9 cellular contexts compared by ENCODE assay signal in the genomic region with DNA sequence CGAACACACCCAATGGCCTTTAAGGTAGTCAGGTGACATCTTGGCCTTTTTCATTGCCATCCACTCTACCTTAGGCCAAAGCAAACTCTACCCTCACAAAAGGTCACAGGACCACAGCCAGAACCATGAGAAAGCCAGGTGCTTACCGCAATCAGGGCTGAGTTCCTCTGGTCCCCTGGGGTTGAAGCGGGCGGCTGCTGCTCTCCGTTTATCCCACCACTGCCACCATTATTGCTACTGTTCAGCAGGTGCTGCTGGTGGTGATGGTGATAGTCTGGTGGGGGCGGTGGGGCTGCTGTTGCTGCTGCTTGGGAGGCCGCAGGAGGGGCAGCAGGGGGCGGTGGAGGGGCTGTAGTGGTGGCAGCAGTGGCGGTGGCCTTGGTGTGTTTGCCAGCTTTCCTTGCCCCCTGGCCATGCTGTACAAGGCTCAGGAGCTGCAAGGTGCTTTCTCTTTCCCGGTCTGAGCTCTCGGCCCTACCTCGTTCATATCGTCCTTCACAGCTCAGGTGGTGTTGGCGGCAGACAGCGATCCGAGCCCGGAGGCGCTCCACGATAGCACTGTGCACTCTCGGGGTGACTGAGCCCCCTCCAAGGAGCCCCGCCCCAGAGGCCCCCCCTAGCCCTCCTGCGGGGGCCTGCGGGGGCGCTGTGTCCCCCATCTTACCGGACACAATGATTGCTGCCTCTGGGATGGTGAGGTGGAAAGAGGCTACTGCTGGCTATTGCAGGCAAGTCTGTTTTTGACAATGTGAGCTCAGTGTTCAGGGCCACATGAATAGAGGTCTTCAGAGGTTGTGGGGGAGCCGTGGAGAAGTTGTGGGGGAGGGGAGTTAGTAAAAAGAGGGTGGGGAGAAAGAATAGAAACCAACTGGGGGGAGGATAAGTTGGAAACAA. TPM values are rescaled to one million over a fixed set of nuclear protein-coding genes. Genes with fewer than 3 reads are reported as not detected.
DNase-seq lines count a peak whose midpoint lies in the region; ATAC-seq and TF ChIP-seq lines count a peak whose summit lies in the region.
"Had no signal": no experiment of that assay in that cellular context is flagged by ENCODE, and none has a peak within 500 bp of the region (broad histone marks: within the 10 kb centered on the region; RNA-seq: fewer than 3 reads in every experiment).

No MANE protein-coding gene starts in this region.

- TF ChIP-seq CTCF in dorsolateral prefrontal cortex (IDR thresholded peaks at IDR 0.05 in 54 of 56, conservative IDR thresholded peaks at IDR 0.05 in 2 of 56; ENCODE audit: low read depth in 1 of 56, partially characterized antibody in 56 of 56): peak in 45 of 56 donors; percentile 20 to 58 (median 38)

- H3K4me1 ChIP-seq in HUES64 (ENCODE audit: insufficient read depth, low read length): peaks cover 30% of the 10 kb centered on the region

- no peaks in the 10 kb centered on the region for H3K9me3 ChIP-seq in HUES64 (ENCODE audit: insufficient read depth, low read depth, low read length)

- H3K4me3 ChIP-seq in HUES64 (ENCODE audit: low read length): peak overlapping the region; percentile 84
- peak overlapping the region; percentile 37 to 91 (median 75) for H3K4me3 ChIP-seq in dorsolateral prefrontal cortex

- H3K27me3 ChIP-seq in HUES64 (ENCODE audit: insufficient read depth, low read length): peaks cover 7% of the 10 kb centered on the region; the same call in 1 of the 2 replicates
- H3K27me3 ChIP-seq in dorsolateral prefrontal cortex: no peaks in the 10 kb centered on the region

- H3K36me3 ChIP-seq in HUES64 (ENCODE audit: insufficient read depth, low read length): no peaks in the 10 kb centered on the region

- no peak overlapping the region; the same call in 1 of the 2 replicates for H3K9ac ChIP-seq in HUES64 (ENCODE audit: low read depth, low read length)

- peak; percentile 26 for ATAC-seq in GM19455 (IDR thresholded peaks at IDR 0.05; ENCODE audit: unreplicated experiment)

- peak; percentile 27 to 46 for DNase-seq in AML-193 (lab: John Stamatoyannopoulos, UW)
- DNase-seq in activated CD4-positive, alpha-beta T cell treated with anti-CD3 and anti-CD28 coated beads for 48 hours: peak; percentile 74
- peak in 3 of 10 donors; percentile 23 to 57 (median 55) for DNase-seq in dorsolateral prefrontal cortex
- DNase-seq in medulla oblongata (ENCODE audit: extremely low spot score): peak; percentile 78
- peak; percentile 32 to 44 for DNase-seq in stimulated activated CD8-positive, alpha-beta memory T cell treated with anti-CD3 and anti-CD28 coated beads, Interleukin-4, amount 100 ng/mL, for 1 hour (ENCODE audit: low read depth in 2 of 2, low spot score in 1 of 2)
- DNase-seq in NCI-H1694 treated with DMSO at 0.1 percent for 48 hours (lab: John Stamatoyannopoulos, UW): no peak

- intact Hi-C loops in dorsolateral prefrontal cortex (cut with DNase I): loop anchor here (2.0 to 5.0 kb wide), 9 partner anchors 51 to 504 kb away; partner anchors contain the start of genes JRKL (in 1 of the 2) and MTMR2 (in 1 of the 2)

- H3K27ac ChIP-seq in HUES64 (ENCODE audit: low read depth, low read length) (no peak overlapping the region), dorsolateral prefrontal cortex (peak overlapping the region in 57 of 59 donors; percentile 20 to 94 (median 85))
- H3K27ac ChIP-seq: HL-60 had no signal

- WGBS in HUES64: 57% methylated on average over 26 of the region's 26 CpGs

RNA-seq across cellular contexts. Expression of gene MAML2, which starts 1.5 kb away (rescaled TPM):
- 3.7 TPM for polyA plus RNA-seq in HUES64 (2013, experiment 1 of 2)
- polyA plus RNA-seq in HUES64 (2013, experiment 2 of 2): 6.8 TPM
- total RNA-seq in dorsolateral prefrontal cortex: 10 to 100 TPM in 64 of 120 experiments, 1 to 10 TPM in 56; 4.9 to 21.8 (median 10.2) TPM

RNA-seq across cellular contexts. Expression of gene CCDC82, which starts 48.2 kb away (rescaled TPM):
- 14.7 TPM for polyA plus RNA-seq in HUES64 (2013, experiment 1 of 2)
- 18.6 TPM for polyA plus RNA-seq in HUES64 (2013, experiment 2 of 2)
- 10 to 100 TPM; 39.5 to 85.8 (median 56.7) TPM for total RNA-seq in dorsolateral prefrontal cortex

RNA-seq across cellular contexts. Expression of gene JRKL, which starts 48.3 kb away (rescaled TPM):
- polyA plus RNA-seq in HUES64 (2013, experiment 1 of 2): 3.4 TPM
- polyA plus RNA-seq in HUES64 (2013, experiment 2 of 2): 4.1 TPM
- 10 to 100 TPM in 24 of 120 experiments, 1 to 10 TPM in 96; 5.2 to 11.8 (median 9.0) TPM for total RNA-seq in dorsolateral prefrontal cortex
